Comparison of ENCODE assay signal across 2 cellular contexts in genomic region chr10:133258818-133259602, GRCh38.
A peak's percentile ranks its signal among the peaks of the same experiment; 100 is the strongest.
TF ChIP-seq lines count a peak whose summit lies in the region.

No MANE protein-coding gene starts in this region.

TF ChIP-seq in GM23338, 12 proteins besides CTCF, POLR2A, EP300 and RAD21 (continued from another document):
- TF ChIP-seq REST (IDR thresholded peaks at IDR 0.05; ENCODE audit: unreplicated experiment) (no peak), CREB1 (CRISPR knock-in tag; IDR thresholded peaks at IDR 0.05; ENCODE audit: low read depth) (no peak)
TF ChIP-seq in GM23338: peak in this region for 0.

TF ChIP-seq in SK-N-SH, 30 proteins besides CTCF, POLR2A, EP300 and RAD21 (continued from another document):
- TF ChIP-seq REST (IDR thresholded peaks at IDR 0.05; ENCODE audit: low read depth, low read length) (0 out of 2 replicates have a peak, but pooled peaks have one; percentile 34), RCOR1 (IDR thresholded peaks at IDR 0.05; ENCODE audit: low read length) (no peak), TEAD4 (IDR thresholded peaks at IDR 0.05; ENCODE audit: borderline replicate concordance, insufficient read depth) (0 out of 2 replicates have a peak, but pooled peaks have one; percentile 42), SMC3 (IDR thresholded peaks at IDR 0.05; ENCODE audit: low read depth, low read length) (no peak), NRF1 (IDR thresholded peaks at IDR 0.05; ENCODE audit: low read depth, low read length) (no peak), FOXM1 (IDR thresholded peaks at IDR 0.05; ENCODE audit: low read depth) (no peak), GATA2 (CRISPR knock-in tag; IDR thresholded peaks at IDR 0.05) (no peak), JUND (IDR thresholded peaks at IDR 0.05) (peak; percentile 91), SIN3A (IDR thresholded peaks at IDR 0.05; ENCODE audit: borderline replicate concordance, low read depth, low read length) (peak; percentile 84; the same call in 1 of the 2 replicates), MAX (IDR thresholded peaks at IDR 0.05; ENCODE audit: low read depth) (peak; percentile 99), RFX5 (IDR thresholded peaks at IDR 0.05; ENCODE audit: low read length) (no peak), IRF3 (IDR thresholded peaks at IDR 0.05; ENCODE audit: low read depth, low read length) (no peak), USF2 (IDR thresholded peaks at IDR 0.05; ENCODE audit: borderline replicate concordance, low read depth, low read length) (no peak), MEF2A (IDR thresholded peaks at IDR 0.05; ENCODE audit: borderline replicate concordance, low read depth) (no peak), NFIC (IDR thresholded peaks at IDR 0.05; ENCODE audit: borderline replicate concordance) (peak; percentile 92), PBX3 (IDR thresholded peaks at IDR 0.05) (peak; percentile 78), ELF1 (IDR thresholded peaks at IDR 0.05) (peak; percentile 74)
